29 cellular contexts compared by ENCODE assay signal in the genomic region with DNA sequence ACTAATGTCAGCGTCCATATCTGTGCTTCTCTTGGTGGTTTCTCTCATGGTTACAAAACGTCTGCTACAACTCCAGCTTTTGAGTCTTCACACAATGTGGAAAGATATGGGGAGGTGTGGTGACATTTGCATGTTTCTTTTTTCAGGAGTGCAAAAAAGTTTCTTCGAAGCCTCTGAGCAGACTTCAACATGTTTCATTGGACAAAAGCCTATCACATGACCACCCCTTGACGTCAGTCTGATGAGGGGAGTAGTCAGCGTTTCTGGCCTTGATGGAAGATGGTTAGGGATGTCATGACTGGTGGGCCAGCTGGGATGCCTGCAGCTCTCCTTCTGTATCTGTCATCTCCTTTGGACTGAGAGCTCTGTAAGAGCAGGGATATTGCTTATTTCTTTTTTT.
"Had no signal": no experiment of that assay in that cellular context is flagged by ENCODE, and none has a peak within 500 bp of the region (broad histone marks: within the 10 kb centered on the region; RNA-seq: fewer than 3 reads in every experiment).

No MANE protein-coding gene starts in this region.

- H3K9me3 ChIP-seq: lower lobe of right lung, spleen, thoracic aorta, uterus had no signal

- H3K27me3 ChIP-seq: brain microvascular endothelial cell, neural progenitor cell, spleen, uterus had no signal

- H3K27ac Mint-ChIP-seq: activated T-cell treated with anti-CD3 and anti-CD28 coated beads, Interleukin-2, amount 50 U/mL, for 24 hours; effector memory CD8-positive, alpha-beta T cell; natural killer cell; neural progenitor cell; type B pancreatic cell had no signal

- H3K27me3 Mint-ChIP-seq: activated T-cell treated with anti-CD3 and anti-CD28 coated beads, Interleukin-2, amount 50 U/mL, for 24 hours; type B pancreatic cell had no signal

- H3K4me3 Mint-ChIP-seq: activated T-cell treated with anti-CD3 and anti-CD28 coated beads, Interleukin-2, amount 50 U/mL, for 24 hours; effector memory CD8-positive, alpha-beta T cell; natural killer cell; neural progenitor cell; type B pancreatic cell had no signal

- ATAC-seq: effector memory CD8-positive, alpha-beta T cell; left lobe of liver; lower lobe of right lung; natural killer cell; right cardiac atrium had no signal

- DNase-seq: activated CD4-positive, alpha-beta T cell treated with anti-CD3 and anti-CD28 coated beads for 4 hours; activated CD4-positive, alpha-beta T cell treated with anti-CD3 and anti-CD28 coated beads, Interleukin-2, amount 50 U/mL, for 48 hours; activated CD8-positive, alpha-beta memory T cell treated with anti-CD3 and anti-CD28 coated beads, Interleukin-2, amount 50 U/mL, for 4 hours; activated gamma-delta T cell; activated naive CD4-positive, alpha-beta T cell treated with anti-CD3 and anti-CD28 coated beads, Interleukin-2, amount 50 U/mL, for 16 hours; activated T-cell treated with anti-CD3 and anti-CD28 coated beads, Interleukin-2, amount 50 U/mL, for 24 hours; amniotic stem cell; brain microvascular endothelial cell; caudate nucleus; cortex of kidney; effector memory CD8-positive, alpha-beta T cell; erythroblast; foreskin fibroblast; hippocampal formation; kidney glomerular epithelial cell; lower lobe of right lung; mesenchymal stem cell; natural killer cell; occipital lobe; right cardiac atrium; spleen; stimulated activated naive CD4-positive, alpha-beta T cell treated with Interleukin-2 at 50 U/mL for 16 hours; T-helper 9 cell; uterus had no signal

- H3K36me3 Mint-ChIP-seq: natural killer cell, neural progenitor cell, type B pancreatic cell had no signal

- H3K9me3 Mint-ChIP-seq: activated T-cell treated with anti-CD3 and anti-CD28 coated beads, Interleukin-2, amount 50 U/mL, for 24 hours; effector memory CD8-positive, alpha-beta T cell; natural killer cell; neural progenitor cell; type B pancreatic cell had no signal

- H3K4me1 Mint-ChIP-seq: natural killer cell had no signal

- H3K4me3 ChIP-seq: lower lobe of right lung, neural progenitor cell, spleen, thoracic aorta, uterus had no signal

- H3K27ac ChIP-seq: brain microvascular endothelial cell, lower lobe of right lung, neural progenitor cell, spleen, thoracic aorta, uterus, VCaP had no signal
